Comparison of ENCODE assay signal across 8 cellular contexts in the genomic region with DNA sequence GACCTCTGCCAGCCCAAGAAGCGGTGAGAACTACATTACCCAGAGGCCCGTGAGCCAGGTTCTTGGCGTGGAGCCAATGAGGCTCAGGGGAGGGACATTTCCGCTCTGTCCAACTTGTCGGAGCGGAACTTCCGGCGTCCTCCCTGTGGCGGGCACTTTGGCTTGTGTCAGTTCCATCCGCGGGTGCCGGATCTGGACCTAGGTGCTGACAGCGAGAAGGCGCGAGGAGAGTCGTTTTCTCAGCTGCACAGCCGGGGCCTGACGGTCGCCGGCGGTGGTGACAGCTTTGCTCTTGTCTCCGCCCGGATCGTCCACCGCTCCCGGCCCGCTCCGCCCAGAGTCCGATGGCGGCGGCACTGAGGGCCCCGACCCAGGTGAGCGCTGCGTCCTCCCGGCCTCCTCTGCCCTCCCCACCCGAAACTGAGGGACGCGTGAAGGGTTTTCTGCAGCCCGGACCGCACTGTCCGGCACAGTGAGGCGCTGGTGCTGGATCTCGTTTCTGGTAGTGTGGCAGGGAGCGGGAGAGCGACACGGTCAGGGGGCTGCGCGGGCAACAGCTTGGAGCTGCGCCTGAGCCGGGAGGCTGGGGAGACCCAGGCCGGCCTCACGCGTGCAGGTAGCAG. TPM values are rescaled to one million over a fixed set of nuclear protein-coding genes. Genes with fewer than 3 reads are reported as not detected.
DNase-seq lines count a peak whose midpoint lies in the region; ATAC-seq and TF ChIP-seq lines count a peak whose summit lies in the region.

TSS of gene ZNF530 (plus strand) at position 125 of the 623 bp plus-strand sequence. CDS start 4,461 bp downstream, outside the sequence.

- peak within 1 kb of the TSS; percentile 80 for H3K4me3 Mint-ChIP-seq in activated T-helper 2 cell treated with anti-CD3 and anti-CD28 coated beads, Interferon-gamma antibody, Interleukin-2, Interleukin-4, amounts not matched to agents 10 μg/mL and 5 μg/mL and 100 μg/mL, durations not matched to agents 14 hours and 24 hours and 36 hours (ENCODE audit: low read depth)
- H3K4me3 Mint-ChIP-seq in natural killer cell treated with Interleukin-12 subunit alpha and Interleukin-12 subunit beta and Interleukin-15 and Interleukin-18, amount 100 ng/mL, for 72 hours = peak within 1 kb of the TSS; percentile 82

- peak; percentile 73 for DNase-seq in DMS53 treated with DMSO at 0.1 percent for 48 hours (lab: John Stamatoyannopoulos, UW; ENCODE audit: unreplicated experiment)
- peak; percentile 97 for DNase-seq in RPMI8226
- peak; percentile 78 for DNase-seq in activated T-helper 2 cell treated with anti-CD3 and anti-CD28 coated beads, Interferon-gamma antibody, Interleukin-2, Interleukin-4, amounts not matched to agents 10 μg/mL and 5 μg/mL and 100 μg/mL, durations not matched to agents 14 hours and 24 hours and 36 hours (ENCODE audit: low spot score)
- peak; percentile 91 for DNase-seq in fibroblast of the aortic adventitia (ENCODE audit: low read depth)
- DNase-seq in natural killer cell treated with Interleukin-12 subunit alpha and Interleukin-12 subunit beta and Interleukin-15 and Interleukin-18, amount 100 ng/mL, for 72 hours (ENCODE audit: low spot score) = peak; percentile 93
- DNase-seq in stimulated activated naive CD4-positive, alpha-beta T cell treated with Interleukin-2 at 50 U/mL for 16 hours (lab: John Stamatoyannopoulos, UW) = peak; percentile 85

- peaks cover 43% of the 10 kb centered on the region for H3K36me3 Mint-ChIP-seq in activated T-helper 2 cell treated with anti-CD3 and anti-CD28 coated beads, Interferon-gamma antibody, Interleukin-2, Interleukin-4, amounts not matched to agents 10 μg/mL and 5 μg/mL and 100 μg/mL, durations not matched to agents 14 hours and 24 hours and 36 hours (ENCODE audit: low read depth)
- H3K36me3 Mint-ChIP-seq in natural killer cell treated with Interleukin-12 subunit alpha and Interleukin-12 subunit beta and Interleukin-15 and Interleukin-18, amount 100 ng/mL, for 72 hours = peaks cover 55% of the 10 kb centered on the region

- H3K9me3 ChIP-seq in KOPT-K1 (ENCODE audit: insufficient read depth, low read length, poor library complexity, severe bottlenecking) = peaks cover 30% of the 10 kb centered on the region

- peaks cover 55% of the 10 kb centered on the region for H3K9me3 Mint-ChIP-seq in activated T-helper 2 cell treated with anti-CD3 and anti-CD28 coated beads, Interferon-gamma antibody, Interleukin-2, Interleukin-4, amounts not matched to agents 10 μg/mL and 5 μg/mL and 100 μg/mL, durations not matched to agents 14 hours and 24 hours and 36 hours
- peaks cover 40% of the 10 kb centered on the region for H3K9me3 Mint-ChIP-seq in natural killer cell treated with Interleukin-12 subunit alpha and Interleukin-12 subunit beta and Interleukin-15 and Interleukin-18, amount 100 ng/mL, for 72 hours

- H3K27me3 Mint-ChIP-seq in activated T-helper 2 cell treated with anti-CD3 and anti-CD28 coated beads, Interferon-gamma antibody, Interleukin-2, Interleukin-4, amounts not matched to agents 10 μg/mL and 5 μg/mL and 100 μg/mL, durations not matched to agents 14 hours and 24 hours and 36 hours (ENCODE audit: low read depth) = no peaks in the 10 kb centered on the region
- H3K27me3 Mint-ChIP-seq in natural killer cell treated with Interleukin-12 subunit alpha and Interleukin-12 subunit beta and Interleukin-15 and Interleukin-18, amount 100 ng/mL, for 72 hours = peaks cover 0 to 3% of the 10 kb centered on the region in 2 donors

- H3K4me1 Mint-ChIP-seq in activated T-helper 2 cell treated with anti-CD3 and anti-CD28 coated beads, Interferon-gamma antibody, Interleukin-2, Interleukin-4, amounts not matched to agents 10 μg/mL and 5 μg/mL and 100 μg/mL, durations not matched to agents 14 hours and 24 hours and 36 hours (ENCODE audit: low read depth) = peaks cover 10% of the 10 kb centered on the region
- H3K4me1 Mint-ChIP-seq in natural killer cell treated with Interleukin-12 subunit alpha and Interleukin-12 subunit beta and Interleukin-15 and Interleukin-18, amount 100 ng/mL, for 72 hours (ENCODE audit: low read depth in 2 of 2) = peaks cover 16 to 17% of the 10 kb centered on the region in 2 donors

- H3K36me3 ChIP-seq in KOPT-K1 (ENCODE audit: insufficient read depth, low read length) = peaks cover 36% of the 10 kb centered on the region

- TF ChIP-seq CTCF in fibroblast of the aortic adventitia (IDR thresholded peaks at IDR 0.05; ENCODE audit: insufficient read depth, low read length) = no peak

- H3K27ac Mint-ChIP-seq in activated T-helper 2 cell treated with anti-CD3 and anti-CD28 coated beads, Interferon-gamma antibody, Interleukin-2, Interleukin-4, amounts not matched to agents 10 μg/mL and 5 μg/mL and 100 μg/mL, durations not matched to agents 14 hours and 24 hours and 36 hours = no peak within 1 kb of the TSS
- H3K27ac Mint-ChIP-seq in natural killer cell treated with Interleukin-12 subunit alpha and Interleukin-12 subunit beta and Interleukin-15 and Interleukin-18, amount 100 ng/mL, for 72 hours = peak within 1 kb of the TSS in 1 of 2 donors; percentile 59

- intact Hi-C loops in activated T-helper 2 cell treated with anti-CD3 and anti-CD28 coated beads, Interferon-gamma antibody, Interleukin-2, Interleukin-4, amounts not matched to agents 10 μg/mL and 5 μg/mL and 100 μg/mL, durations not matched to agents 14 hours and 24 hours and 36 hours (cut with micrococcal nuclease) = loop anchor here (1.0 to 5.0 kb wide), 4 partner anchors 21 to 82 kb away; partner anchors contain the start of genes ZNF211, ZNF550 and ZNF551

- H3K27ac ChIP-seq in KOPT-K1 (ENCODE audit: low read depth, low read length, poor library complexity, severe bottlenecking) = peak within 1 kb of the TSS; percentile 53

- peak; percentile 85 for ATAC-seq in GM21737 (IDR thresholded peaks at IDR 0.05; ENCODE audit: unreplicated experiment)
- ATAC-seq in natural killer cell treated with Interleukin-12 subunit alpha and Interleukin-12 subunit beta and Interleukin-15 and Interleukin-18, amount 100 ng/mL, for 72 hours = peak; percentile 99 to 100

- peak within 1 kb of the TSS; percentile 85 for H3K4me3 ChIP-seq in fibroblast of the aortic adventitia (ENCODE audit: low read depth, low read length)

RNA-seq across cellular contexts. Expression of gene ZNF530, which starts in this region (rescaled TPM):
- total RNA-seq in activated T-helper 2 cell treated with anti-CD3 and anti-CD28 coated beads, Interferon-gamma antibody, Interleukin-2, Interleukin-4, amounts not matched to agents 10 μg/mL and 5 μg/mL and 100 μg/mL, durations not matched to agents 14 hours and 24 hours and 36 hours = 4.1 and 5.2 TPM in 2 replicates
- total RNA-seq in fibroblast of the aortic adventitia (ENCODE audit: low replicate concordance) = 1.1 and 5.6 TPM in 2 replicates
- total RNA-seq in natural killer cell treated with Interleukin-12 subunit alpha and Interleukin-12 subunit beta and Interleukin-15 and Interleukin-18, amount 100 ng/mL, for 72 hours = 1 to 10 TPM; 4.7 to 9.8 TPM

Comparison
In these comparisons a context has a peak if more than half of its experiments do, and no peak if none do; other contexts are left out.
1. Peak in every context shown above with its lines: DNase-seq, ATAC-seq, H3K4me3 ChIP-seq and H3K27ac ChIP-seq.